8 cellular contexts compared by ENCODE assay signal in the genomic region with DNA sequence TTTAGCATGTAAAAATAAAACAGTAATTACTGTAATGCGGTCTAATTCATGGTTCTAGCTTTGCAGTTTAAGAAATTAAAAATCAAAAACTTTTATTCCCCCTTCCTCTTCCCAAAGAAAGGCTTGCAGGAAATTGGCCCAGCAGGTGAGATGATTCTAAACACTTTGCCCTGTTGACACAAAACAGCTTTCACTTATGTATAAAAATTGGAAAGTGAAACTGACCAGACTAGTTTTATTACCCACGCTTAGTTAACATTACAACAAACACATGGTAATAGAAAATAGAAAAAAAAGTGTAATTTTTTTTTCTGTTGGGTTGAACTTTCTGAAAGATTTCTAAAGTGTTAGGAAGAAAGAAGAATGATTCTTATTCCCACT. TPM values are rescaled to one million over a fixed set of nuclear protein-coding genes. Genes with fewer than 3 reads are reported as not detected.
DNase-seq lines count a peak whose midpoint lies in the region; FAIRE-seq and TF ChIP-seq lines count a peak whose summit lies in the region.

No MANE protein-coding gene starts in this region.

- peak overlapping the region; percentile 99 for H3K4me3 Mint-ChIP-seq in Caco-2 (ENCODE audit: unreplicated experiment)

- H2BK120ac ChIP-seq in H1 (replicated peaks; ENCODE audit: low read depth, low read length) (peak overlapping the region; percentile 59), neuronal stem cell (ENCODE audit: low read depth, low read length) (no peak overlapping the region)

- H3K56ac ChIP-seq in H1 (replicated peaks; ENCODE audit: insufficient read length, low read depth, low read length) = peak overlapping the region; percentile 17

- no peak for TF ChIP-seq EP300 in H1 (IDR thresholded peaks at IDR 0.05; ENCODE audit: borderline replicate concordance in 1 of 2, low read depth in 2 of 2, low read length in 2 of 2)

- BruUV-seq in Caco-2 (replicated peaks; lab: Mats Ljungman, UMichigan) = no TSS peak

- H2BK20ac ChIP-seq in H1 (ENCODE audit: low read length) = no peak overlapping the region

- H2BK12ac ChIP-seq in H1 (ENCODE audit: low read depth, low read length) (peak overlapping the region; percentile 64; the same call in 1 of the 2 replicates), neuronal stem cell (ENCODE audit: low read length) (no peak overlapping the region)

- POLR2A ChIA-PET in Caco-2 (lab: Charles Lee) = no interaction called here
- POLR2A ChIA-PET in H1 (lab: Charles Lee; ENCODE audit: partially characterized antibody) = interaction anchor here (0.6 to 7.8 kb wide), 18 partner anchors 9 to 279 kb away, joined by 3 to 90 read pairs (median 4); no protein-coding TSS in a partner anchor

- peak overlapping the region; percentile 92 for H2BK5ac ChIP-seq in H1 (ENCODE audit: low read depth, low read length)
- no peak overlapping the region for H2BK5ac ChIP-seq in neuronal stem cell (ENCODE audit: low read length)

- CTCF ChIA-PET in Caco-2 (lab: Charles Lee) = interaction anchor here (1.2 to 2.7 kb wide), 3 partner anchors 43 to 100 kb away, joined by 3 to 25 read pairs (median 12); no protein-coding TSS in a partner anchor
- CTCF ChIA-PET in H1 (lab: Charles Lee; ENCODE audit: partially characterized antibody) = interaction anchor here (0.6 to 4.9 kb wide), 11 partner anchors 9 to 282 kb away, joined by 3 to 34 read pairs (median 5); no protein-coding TSS in a partner anchor

- peaks cover 16% of the 10 kb centered on the region for H3K23me2 ChIP-seq in H1 (ENCODE audit: low read depth, low read length)

- H2BK15ac ChIP-seq in H1 (ENCODE audit: low read length) = no peak overlapping the region
- H2BK15ac ChIP-seq in neuronal stem cell (ENCODE audit: low read length) = no peak overlapping the region

- no peaks in the 10 kb centered on the region for H3K27me3 ChIP-seq in Caco-2 (replicated peaks; ENCODE audit: control insufficient read depth, insufficient read depth, low read length)
- H3K27me3 ChIP-seq in H1 (replicated peaks in 1 of 4; ENCODE audit: control insufficient read depth in 3 of 4, extremely low read depth in 1 of 4, insufficient read depth in 3 of 4, low read length in 3 of 4) = no peaks in the 10 kb centered on the region
- H3K27me3 ChIP-seq in neuronal stem cell (ENCODE audit: control insufficient read depth in 3 of 3, insufficient read depth in 3 of 3, low read depth in 1 of 3, low read length in 3 of 3) = no peaks in the 10 kb centered on the region

- no peak for TF ChIP-seq POLR2A in H1 (IDR thresholded peaks at IDR 0.05; ENCODE audit: control extremely low read depth in 1 of 2, low read depth in 2 of 2, low read length in 2 of 2)

- H3K18ac ChIP-seq in H1 (ENCODE audit: extremely low read depth, low read length) = no peak overlapping the region
- no peak overlapping the region for H3K18ac ChIP-seq in neuronal stem cell (ENCODE audit: low read length)

- peak overlapping the region; percentile 92 for H3K27ac Mint-ChIP-seq in Caco-2 (ENCODE audit: unreplicated experiment)

- H4K5ac ChIP-seq in H1 (ENCODE audit: insufficient read length, low read depth, low read length) = peak overlapping the region; percentile 74

- H4K91ac ChIP-seq in H1 (replicated peaks; ENCODE audit: insufficient read length, low read length) (no peak overlapping the region), neuronal stem cell (ENCODE audit: low read depth, low read length, poor library complexity) (no peak overlapping the region)

- WGBS in H1 (ENCODE audit: extremely low coverage in 1 of 2, insufficient coverage in 1 of 2, insufficient read length in 1 of 2, insufficient replicate concordance in 2 of 2, low coverage in 1 of 2, low lambda C conversion rate in 2 of 2, missing lambda C conversion rate in 1 of 2), 2 experiments = 29% methylated on average over 2 of the region's 2 CpGs; no CpG with 5 or more reads in 1 of the 2 experiments
- no CpG with 5 or more reads among the region's 2 CpGs for WGBS in neuronal stem cell (ENCODE audit: extremely low coverage in 2 of 2, insufficient read length in 2 of 2, insufficient replicate concordance in 1 of 2), 2 donors

- H3K27me3 Mint-ChIP-seq in Caco-2 (ENCODE audit: insufficient read depth, unreplicated experiment) = no peaks in the 10 kb centered on the region

- no peak for TF ChIP-seq RAD21 in H1 (IDR thresholded peaks at IDR 0.05 in 1 of 2, conservative IDR thresholded peaks at IDR 0.05 in 1 of 2; ENCODE audit: low read depth in 2 of 2, low read length in 2 of 2)

- H2AFZ ChIP-seq in H1 (ENCODE audit: low read length) = no peak overlapping the region
- peak overlapping the region; percentile 98 for H2AFZ ChIP-seq in neuronal stem cell (ENCODE audit: low read length)

- peaks cover 27% of the 10 kb centered on the region for H3K4me1 ChIP-seq in Caco-2
- H3K4me1 ChIP-seq in H1 (replicated peaks in 1 of 4; ENCODE audit: control insufficient read depth in 3 of 4, insufficient read depth in 4 of 4, low read length in 3 of 4) = peaks cover 2 to 16% (median 10%) of the 10 kb centered on the region in 4 experiments; a peak in 6 of 7 replicates
- H3K4me1 ChIP-seq in neuronal stem cell (ENCODE audit: control insufficient read depth in 2 of 2, insufficient read depth in 1 of 2, low read depth in 1 of 2, low read length in 2 of 2) = peaks cover 9 to 22% of the 10 kb centered on the region in 2 donors

- H3K79me2 ChIP-seq in H1 (ENCODE audit: control insufficient read depth in 1 of 2, insufficient read depth in 2 of 2, low read length in 2 of 2) = peaks cover 26 to 36% of the 10 kb centered on the region in 2 experiments

- no peak for FAIRE-seq in H1 (lab: Jason Lieb, UNC)

- no peak overlapping the region for H3K14ac ChIP-seq in H1 (ENCODE audit: insufficient read length)
- no peak overlapping the region for H3K14ac ChIP-seq in neuronal stem cell (ENCODE audit: low read length)

- H3K79me1 ChIP-seq in H1 (ENCODE audit: low read depth, low read length) (0 out of 2 replicates have a peak, but pooled peaks cover 2% of the 10 kb centered on the region), neuronal stem cell (ENCODE audit: low read depth, low read length) (peaks cover 7% of the 10 kb centered on the region)

- no peak overlapping the region for H2AK5ac ChIP-seq in H1 (ENCODE audit: low read depth, low read length)
- H2AK5ac ChIP-seq in neuronal stem cell (ENCODE audit: low read depth, low read length) = no peak overlapping the region

- H3K4ac ChIP-seq in H1 (replicated peaks; ENCODE audit: insufficient read length, low read depth, low read length) = peak overlapping the region; percentile 65
- H3K4ac ChIP-seq in neuronal stem cell (ENCODE audit: low read length) = no peak overlapping the region

- peaks cover 40% of the 10 kb centered on the region for H3K4me1 Mint-ChIP-seq in Caco-2 (ENCODE audit: low read depth, unreplicated experiment)

- H4K8ac ChIP-seq in H1 (ENCODE audit: extremely low read depth, insufficient read depth, low read length) = no peak overlapping the region
- H4K8ac ChIP-seq in neuronal stem cell (ENCODE audit: low read depth, low read length) = no peak overlapping the region

- H3K36me3 Mint-ChIP-seq in Caco-2 (ENCODE audit: insufficient read depth, unreplicated experiment) = peaks cover 14% of the 10 kb centered on the region

- intact Hi-C loops in Caco-2 (cut with micrococcal nuclease; ENCODE audit: unreplicated experiment) = loop anchor here (2.0 kb wide), 3 partner anchors 31 to 133 kb away; no protein-coding TSS in a partner anchor

- H3K23ac ChIP-seq in H1 (ENCODE audit: insufficient read length) = no peak overlapping the region
- no peak overlapping the region for H3K23ac ChIP-seq in neuronal stem cell (ENCODE audit: low read depth, low read length, poor library complexity)

- peaks cover 2% of the 10 kb centered on the region for H3K9me3 Mint-ChIP-seq in Caco-2 (ENCODE audit: unreplicated experiment)

- H3K9me3 ChIP-seq in Caco-2 = peaks cover under 1% of the 10 kb centered on the region; the same call in 1 of the 2 replicates
- no peaks in the 10 kb centered on the region for H3K9me3 ChIP-seq in H1 (ENCODE audit: insufficient read depth in 2 of 2, low read depth in 1 of 2, low read length in 1 of 2)
- H3K9me3 ChIP-seq in neuronal stem cell (replicated peaks in 1 of 2; ENCODE audit: control insufficient read depth in 2 of 2, insufficient read depth in 1 of 2, low read depth in 1 of 2, low read length in 2 of 2) = no peaks in the 10 kb centered on the region

- H3K4me3 ChIP-seq in Caco-2 (ENCODE audit: low read depth, low read length) (peak overlapping the region; percentile 93), H1 (ENCODE audit: extremely low read depth in 1 of 4, insufficient read depth in 2 of 4, low read depth in 3 of 4, low read length in 4 of 4) (peak overlapping the region; percentile 30 to 98 (median 88); a peak in 5 of 8 replicates), neuronal stem cell (ENCODE audit: low read length in 2 of 2) (peak overlapping the region in 1 of 2 donors; percentile 92)

- H3K27ac ChIP-seq in H1 (ENCODE audit: low read depth, low read length) (peak overlapping the region; percentile 90), neuronal stem cell (replicated peaks; ENCODE audit: low read length) (peak overlapping the region; percentile 88)

- H3K9ac ChIP-seq in H1 (replicated peaks in 1 of 4; ENCODE audit: extremely low read depth in 1 of 4, low read depth in 3 of 4, low read length in 3 of 4) (peak overlapping the region in 3 of 4 experiments; percentile 62 to 72 (median 66); a peak in 4 of 7 replicates), neuronal stem cell (ENCODE audit: low read depth, low read length, poor library complexity) (no peak overlapping the region)

- TF ChIP-seq CTCF in Caco-2 (IDR thresholded peaks at IDR 0.05; ENCODE audit: insufficient read depth in 1 of 2, low read depth in 1 of 2, low read length in 1 of 2, severe bottlenecking in 1 of 2, unreplicated experiment in 1 of 2) (no peak), H1 (IDR thresholded peaks at IDR 0.05; ENCODE audit: control extremely low read depth in 1 of 3, insufficient read depth in 1 of 3, low read depth in 1 of 3, low read length in 3 of 3) (no peak)

- no peak for DNase-seq in Caco-2
- peak; percentile 28 for DNase-seq in NCI-H146 (lab: John Stamatoyannopoulos, UW)
- DNase-seq in H1 (ENCODE audit: low read depth in 1 of 2, low spot score in 2 of 2) = no peak
- no peak for DNase-seq in neuronal stem cell (ENCODE audit: low spot score)
- DNase-seq in UCSD-AML1 (lab: John Stamatoyannopoulos, UW; ENCODE audit: unreplicated experiment) = no peak
- DNase-seq in effector CD4-positive, alpha-beta T cell = no peak
- no peak for DNase-seq in NCI-H1092 treated with DMSO at 0.1 percent for 48 hours (lab: John Stamatoyannopoulos, UW)
- no peak for DNase-seq in GF-D8 (lab: John Stamatoyannopoulos, UW)

- peaks cover 16 to 18% of the 10 kb centered on the region in 2 experiments for H4K20me1 ChIP-seq in H1 (replicated peaks in 1 of 2; ENCODE audit: control insufficient read depth in 1 of 2, insufficient read depth in 2 of 2, low read length in 2 of 2)

- H3K4me2 ChIP-seq in H1 (ENCODE audit: insufficient read depth in 1 of 2, low read depth in 2 of 2, low read length in 2 of 2) (peak overlapping the region; percentile 79), neuronal stem cell (ENCODE audit: insufficient read depth, low read length, poor library complexity, severe bottlenecking) (no peak overlapping the region)

- H3K36me3 ChIP-seq in Caco-2 (ENCODE audit: control insufficient read depth, insufficient read depth, low read length) = no peaks in the 10 kb centered on the region
- no peaks in the 10 kb centered on the region for H3K36me3 ChIP-seq in H1 (ENCODE audit: control insufficient read depth in 2 of 4, insufficient read depth in 4 of 4, low read length in 3 of 4)
- peaks cover 0 to 3% of the 10 kb centered on the region in 2 donors for H3K36me3 ChIP-seq in neuronal stem cell (replicated peaks in 1 of 2; ENCODE audit: control insufficient read depth in 2 of 2, insufficient read depth in 2 of 2, low read length in 2 of 2)

RNA-seq across cellular contexts. Expression of gene CCDC6, which starts 1.2 kb away (rescaled TPM):
- total RNA-seq in Caco-2 (2022) = 113 and 116 TPM in 2 replicates
- 74.4 and 74.8 TPM in 2 replicates for total RNA-seq in H1 (2021; fragmentation: NEBNext Ultra II Directional; extraction: Animal tissue kit (Norgen Biotek cat#: 25700))
- polyA plus RNA-seq in H1 (2011; rRNA removed) = 28.2 and 42.2 TPM in 2 replicates
- polyA plus RNA-seq in H1 (2011; cell fraction: cytosol; rRNA removed) = 25.6 TPM
- polyA plus RNA-seq in H1 (2011; cell fraction: nucleus; rRNA removed) = 26.6 TPM
- 23.9 to 42.1 TPM (median 30.6 TPM) in 4 replicates for polyA plus RNA-seq in H1 (2012, experiment 1 of 2)
- polyA plus RNA-seq in H1 (2012, experiment 2 of 2) = 6.1 TPM
- 29.5 TPM for polyA plus RNA-seq in H1 (2013, experiment 1 of 2)
- polyA plus RNA-seq in H1 (2013, experiment 2 of 2) = 29.9 TPM
- 76.2 and 77.5 TPM in 2 replicates for polyA minus RNA-seq in H1 (2011; rRNA and poly(A)+ RNA removed)
- polyA minus RNA-seq in H1 (2011; cell fraction: cytosol; rRNA and poly(A)+ RNA removed) = 52.0 TPM
- 90.9 TPM for polyA minus RNA-seq in H1 (2011; cell fraction: nucleus; rRNA and poly(A)+ RNA removed)
- polyA plus RNA-seq in neuronal stem cell (2013, experiment 1 of 2) = 24.4 TPM
- polyA plus RNA-seq in neuronal stem cell (2013, experiment 2 of 2) = 25.6 TPM
